ENCODE assay signal across 8 cellular contexts in genomic region chr9:101530076-101530711, GRCh38. TPM values are rescaled to one million over a fixed set of nuclear protein-coding genes. Genes with fewer than 3 reads are reported as not detected.
A peak's percentile ranks its signal among the peaks of the same experiment; 100 is the strongest.
DNase-seq lines count a peak whose midpoint lies in the region; ATAC-seq and TF ChIP-seq lines count a peak whose summit lies in the region.

No MANE protein-coding gene starts in this region.

- H3K36me3 ChIP-seq in colonic mucosa, result no peaks in the 10 kb centered on the region
- H3K36me3 ChIP-seq in lower lobe of right lung, result no peaks in the 10 kb centered on the region

- peak; percentile 84 for TF ChIP-seq CTCF in colonic mucosa (IDR thresholded peaks at IDR 0.05)
- TF ChIP-seq CTCF in lower lobe of right lung (IDR thresholded peaks at IDR 0.05), result peak; percentile 79

- H3K27ac ChIP-seq in colonic mucosa, result no peak overlapping the region
- no peak overlapping the region for H3K27ac ChIP-seq in lower lobe of right lung

- H3K9me3 ChIP-seq in colonic mucosa (no peaks in the 10 kb centered on the region), lower lobe of right lung (no peaks in the 10 kb centered on the region)

- H3K9ac ChIP-seq in colonic mucosa (ENCODE audit: low read depth in 2 of 2, low read length in 2 of 2), result no peak overlapping the region

- ATAC-seq in HG03378 (IDR thresholded peaks at IDR 0.05; ENCODE audit: unreplicated experiment) (peak; percentile 51), lower lobe of right lung (peak; percentile 57 to 63)

- intact Hi-C loops in colonic mucosa (cut with DNase I), result loop anchor here (2.0 kb wide), 1 partner anchor 67 kb away; no protein-coding TSS in a partner anchor
- intact Hi-C loops in lower lobe of right lung (cut with DNase I), result no loop called here

- no peak overlapping the region for H3K4me3 ChIP-seq in colonic mucosa
- no peak overlapping the region for H3K4me3 ChIP-seq in lower lobe of right lung

- peak in 11 of 14 donors; percentile 13 to 50 (median 32) for DNase-seq in C1 segment of cervical spinal cord (lab: John Stamatoyannopoulos, UW)
- DNase-seq in GM19240 (ENCODE audit: insufficient read length, low spot score), result peak; percentile 38
- peak; percentile 38 for DNase-seq in NCI-H510A treated with DMSO at 0.1 percent for 48 hours (lab: John Stamatoyannopoulos, UW)
- peak; percentile 49 to 55 for DNase-seq in activated CD4-positive, alpha-beta T cell treated with anti-CD3 and anti-CD28 coated beads for 24 hours (ENCODE audit: low read depth in 2 of 2)
- peak; percentile 73 for DNase-seq in colonic mucosa
- DNase-seq in lower lobe of right lung, result peak; percentile 52
- DNase-seq in stimulated activated CD8-positive, alpha-beta memory T cell treated with anti-CD3 and anti-CD28 coated beads, Interleukin-15, amount 100 ng/mL, for 24 hours (ENCODE audit: low read depth), result peak; percentile 19

- no peaks in the 10 kb centered on the region for H3K27me3 ChIP-seq in colonic mucosa
- H3K27me3 ChIP-seq in lower lobe of right lung (ENCODE audit: low read depth), result no peaks in the 10 kb centered on the region

- H3K4me1 ChIP-seq in colonic mucosa (peaks cover 6% of the 10 kb centered on the region), lower lobe of right lung (peaks cover 15% of the 10 kb centered on the region)

RNA-seq across cellular contexts. Expression of gene RNF20, which starts 3.5 kb away (rescaled TPM):
- 10 to 100 TPM; 33.3 to 40.9 TPM for total RNA-seq in colonic mucosa
- 50.7 TPM for total RNA-seq in lower lobe of right lung

Comparison
In these comparisons a context has a peak if more than half of its experiments do, and no peak if none do; other contexts are left out.
1. DNase-seq: peak in every context shown above with its lines; median percentile 73 in colonic mucosa; 52 in activated CD4-positive, alpha-beta T cell treated with anti-CD3 and anti-CD28 coated beads for 24 hours; 52 in lower lobe of right lung; 38 in GM19240; 38 in NCI-H510A treated with DMSO at 0.1 percent for 48 hours; 32 in C1 segment of cervical spinal cord; 19 in stimulated activated CD8-positive, alpha-beta memory T cell treated with anti-CD3 and anti-CD28 coated beads, Interleukin-15, amount 100 ng/mL, for 24 hours.